In the genomic region with DNA sequence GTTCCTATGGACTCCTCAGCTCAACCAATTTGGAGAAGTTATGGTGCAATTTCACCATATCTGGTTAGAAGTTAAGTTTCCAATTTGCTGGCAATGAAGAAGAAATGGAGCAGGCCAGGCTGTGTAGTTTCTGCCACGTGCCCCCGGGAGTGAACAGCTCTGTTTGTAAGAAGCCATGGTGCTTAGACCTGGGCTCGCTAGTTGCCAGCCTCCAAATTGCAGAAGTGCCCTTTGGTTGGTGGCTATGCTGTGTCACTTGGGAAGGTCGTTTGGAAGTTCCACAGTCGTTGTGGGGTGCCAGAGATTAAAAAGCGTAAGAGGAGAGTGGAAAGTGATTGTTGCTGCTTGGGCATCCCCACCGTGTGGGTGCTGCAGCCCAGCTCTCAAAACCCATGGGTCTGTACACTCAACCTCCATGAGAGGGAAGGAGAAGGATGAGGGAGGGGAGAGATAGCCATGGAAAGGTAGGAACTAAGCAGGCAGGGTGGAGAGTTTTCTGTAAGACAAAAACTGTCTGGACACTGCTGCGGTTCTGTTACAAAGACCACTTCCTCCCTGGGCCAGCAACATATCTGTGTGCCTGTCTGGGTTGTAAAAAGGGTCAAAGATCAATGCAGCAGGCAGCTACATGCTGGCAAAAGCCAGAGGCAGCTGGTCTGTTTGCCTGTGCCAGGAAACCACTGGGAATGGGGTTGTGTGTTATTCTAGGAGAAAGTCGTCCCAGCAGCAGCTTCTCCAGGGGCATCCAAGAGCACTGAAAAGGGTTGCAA, we compare ENCODE assay signal across 14 cellular contexts. TPM values are rescaled to one million over a fixed set of nuclear protein-coding genes. Genes with fewer than 3 reads are reported as not detected.
DNase-seq lines count a peak whose midpoint lies in the region; ATAC-seq, FAIRE-seq and TF ChIP-seq lines count a peak whose summit lies in the region.
"Had no signal": no experiment of that assay in that cellular context is flagged by ENCODE, and none has a peak within 500 bp of the region (broad histone marks: within the 10 kb centered on the region; RNA-seq: fewer than 3 reads in every experiment).

No MANE protein-coding gene starts in this region.

- POLR2A ChIA-PET in A549 (lab: Yijun Ruan, JAX): interaction anchor here (0.7 kb wide), 1 partner anchor 128 kb away, joined by 3 read pairs; the partner anchor contains the start of gene USPL1

- H3K27me3 ChIP-seq in astrocyte (ENCODE audit: insufficient read depth, low read length): no peaks in the 10 kb centered on the region

- no peaks in the 10 kb centered on the region for H3K79me2 ChIP-seq in astrocyte (ENCODE audit: insufficient read depth, low read length)

- H3K27me3 Mint-ChIP-seq in astrocyte (ENCODE audit: low read depth, unreplicated experiment): no peaks in the 10 kb centered on the region

- H3K9me3 ChIP-seq in A549 (no peaks in the 10 kb centered on the region), astrocyte (ENCODE audit: insufficient read depth, low read depth, low read length) (no peaks in the 10 kb centered on the region)

- peaks cover 37% of the 10 kb centered on the region for H3K4me1 Mint-ChIP-seq in astrocyte (ENCODE audit: low read depth, unreplicated experiment)

- CTCF ChIA-PET in A549 (lab: Yijun Ruan, JAX): interaction anchor here (0.5 to 2.5 kb wide), 4 partner anchors 16 to 65 kb away, joined by 3 to 10 read pairs (median 3); no protein-coding TSS in a partner anchor

- ATAC-seq in A549: no peak
- ATAC-seq in GM21786 (IDR thresholded peaks at IDR 0.05; ENCODE audit: unreplicated experiment): no peak
- no peak for ATAC-seq in HG03457 (IDR thresholded peaks at IDR 0.05; ENCODE audit: unreplicated experiment)
- no peak for ATAC-seq in HG03520 (IDR thresholded peaks at IDR 0.05; ENCODE audit: unreplicated experiment)

- H3K4me3 ChIP-seq in A549: no peak overlapping the region
- H3K4me3 ChIP-seq in astrocyte (ENCODE audit: insufficient read depth, low read depth, low read length): no peak overlapping the region

- TF ChIP-seq POLR2A in A549 (IDR thresholded peaks at IDR 0.05; ENCODE audit: low read length): no peak

- 59% methylated on average over 9 of the region's 9 CpGs for WGBS in A549 (ENCODE audit: missing lambda C conversion rate)

- TF ChIP-seq CTCF in A549 (IDR thresholded peaks at IDR 0.05) (no peak), astrocyte (IDR thresholded peaks at IDR 0.05; ENCODE audit: insufficient read depth, low read depth, low read length) (no peak)

- H3K4me2 ChIP-seq in A549: peak overlapping the region; percentile 34; the same call in 2 of the 3 replicates
- H3K4me2 ChIP-seq in astrocyte (ENCODE audit: low read length): no peak overlapping the region

- TF ChIP-seq EP300 in A549 (IDR thresholded peaks at IDR 0.05): no peak

- H3K9ac ChIP-seq in astrocyte (ENCODE audit: low read length): no peak overlapping the region

- peak overlapping the region; percentile 90 to 94; a peak in 5 of 6 replicates for H3K27ac ChIP-seq in A549
- no peak overlapping the region for H3K27ac ChIP-seq in astrocyte (ENCODE audit: low read depth, low read length)
- H3K27ac ChIP-seq: C4-2B had no signal

- no peak overlapping the region for H2AFZ ChIP-seq in astrocyte (ENCODE audit: low read depth, low read length)

- H3K4me1 ChIP-seq in A549 (peaks cover 51% of the 10 kb centered on the region), astrocyte (ENCODE audit: insufficient read depth, low read length) (peaks cover 29% of the 10 kb centered on the region)

- peak overlapping the region; percentile 59 for H3K27ac Mint-ChIP-seq in astrocyte (ENCODE audit: unreplicated experiment)

- H3K4me3 Mint-ChIP-seq in astrocyte (ENCODE audit: unreplicated experiment): no peak overlapping the region

- H3K36me3 ChIP-seq in astrocyte (ENCODE audit: insufficient read depth, low read length): no peaks in the 10 kb centered on the region

- peaks cover 1% of the 10 kb centered on the region for H3K9me3 Mint-ChIP-seq in astrocyte (ENCODE audit: unreplicated experiment)

- no peak for TF ChIP-seq RAD21 in A549 (conservative IDR thresholded peaks at IDR 0.05 in 1 of 2, IDR thresholded peaks at IDR 0.05 in 1 of 2)

- no peak for FAIRE-seq in A549 (lab: Jason Lieb, UNC)
- FAIRE-seq in astrocyte (lab: Jason Lieb, UNC): no peak
- FAIRE-seq: GM18507 had no signal

- H3K36me3 Mint-ChIP-seq in astrocyte (ENCODE audit: low read depth, unreplicated experiment): no peaks in the 10 kb centered on the region

- no peaks in the 10 kb centered on the region for H4K20me1 ChIP-seq in astrocyte (ENCODE audit: insufficient read depth, low read length)

- DNase-seq in A549 (ENCODE audit: low read depth in 1 of 2, low spot score in 1 of 2): no peak
- DNase-seq in HuH-7 (ENCODE audit: low spot score): peak; percentile 51
- no peak for DNase-seq in astrocyte (ENCODE audit: low read depth)
- DNase-seq in mucosa of gallbladder (ENCODE audit: low spot score): peak; percentile 49
- no peak for DNase-seq in NCI-H2029 treated with DMSO at 0.1 percent for 48 hours (lab: John Stamatoyannopoulos, UW)
- DNase-seq: effector memory CD4-positive, alpha-beta T cell; HCEC 1CT; posterior cingulate gyrus; T1000 had no signal

TF ChIP-seq in A549, 52 proteins besides CTCF, POLR2A, EP300 and RAD21:
- TF ChIP-seq JUNB (IDR thresholded peaks at IDR 0.05): no peak
- TF ChIP-seq, protein P1, sequence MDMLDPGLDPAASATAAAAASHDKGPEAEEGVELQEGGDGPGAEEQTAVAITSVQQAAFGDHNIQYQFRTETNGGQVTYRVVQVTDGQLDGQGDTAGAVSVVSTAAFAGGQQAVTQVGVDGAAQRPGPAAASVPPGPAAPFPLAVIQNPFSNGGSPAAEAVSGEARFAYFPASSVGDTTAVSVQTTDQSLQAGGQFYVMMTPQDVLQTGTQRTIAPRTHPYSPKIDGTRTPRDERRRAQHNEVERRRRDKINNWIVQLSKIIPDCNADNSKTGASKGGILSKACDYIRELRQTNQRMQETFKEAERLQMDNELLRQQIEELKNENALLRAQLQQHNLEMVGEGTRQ (IDR thresholded peaks at IDR 0.05): no peak
- no peak for TF ChIP-seq FOSB (CRISPR knock-in tag; IDR thresholded peaks at IDR 0.05)
- TF ChIP-seq ATOH8 (CRISPR knock-in tag; IDR thresholded peaks at IDR 0.05; ENCODE audit: low read depth): no peak
- no peak for TF ChIP-seq NPAS2 (CRISPR knock-in tag; IDR thresholded peaks at IDR 0.05; ENCODE audit: borderline replicate concordance)
- TF ChIP-seq PHF8 (IDR thresholded peaks at IDR 0.05; ENCODE audit: borderline replicate concordance, low read depth): no peak
- no peak for TF ChIP-seq HOXB5 (CRISPR knock-in tag; IDR thresholded peaks at IDR 0.05)
- no peak for TF ChIP-seq NFE2L2 (conservative IDR thresholded peaks at IDR 0.05; ENCODE audit: low read length)
- no peak for TF ChIP-seq EHF (CRISPR knock-in tag; IDR thresholded peaks at IDR 0.05)
- TF ChIP-seq, protein P2, sequence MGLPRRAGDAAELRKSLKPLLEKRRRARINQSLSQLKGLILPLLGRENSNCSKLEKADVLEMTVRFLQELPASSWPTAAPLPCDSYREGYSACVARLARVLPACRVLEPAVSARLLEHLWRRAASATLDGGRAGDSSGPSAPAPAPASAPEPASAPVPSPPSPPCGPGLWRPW (IDR thresholded peaks at IDR 0.05): no peak
- no peak for TF ChIP-seq GATA3 (IDR thresholded peaks at IDR 0.05; ENCODE audit: borderline replicate concordance)
- TF ChIP-seq KDM1A (IDR thresholded peaks at IDR 0.05; ENCODE audit: low read depth): no peak
- no peak for TF ChIP-seq CHD4 (IDR thresholded peaks at IDR 0.05; ENCODE audit: borderline replicate concordance)
- no peak for TF ChIP-seq TFCP2L1 (CRISPR knock-in tag; IDR thresholded peaks at IDR 0.05)
- no peak for TF ChIP-seq HOXB13 (CRISPR knock-in tag; IDR thresholded peaks at IDR 0.05; ENCODE audit: low read depth)
- TF ChIP-seq RARB (CRISPR knock-in tag; IDR thresholded peaks at IDR 0.05): no peak
- TF ChIP-seq EHMT2 (IDR thresholded peaks at IDR 0.05; ENCODE audit: low read depth): no peak
- no peak for TF ChIP-seq HDAC2 (IDR thresholded peaks at IDR 0.05)
- TF ChIP-seq ELK1 (IDR thresholded peaks at IDR 0.05; ENCODE audit: low read depth, low read length): no peak
- TF ChIP-seq HOXA7 (CRISPR knock-in tag; IDR thresholded peaks at IDR 0.05): no peak

RNA-seq across cellular contexts. Expression of gene ALOX5AP, which starts 10.8 kb away (rescaled TPM):
- polyA plus RNA-seq in A549 (2011; rRNA removed): 2.8 and 3.4 TPM in 2 replicates
- polyA plus RNA-seq in A549 (2012; cell fraction: cytosol; rRNA removed): 1.7 and 2.3 TPM in 2 replicates
- polyA plus RNA-seq in A549 (2012; cell fraction: nucleus; rRNA removed): 0.58 and 1.7 TPM in 2 replicates
- 2.3 to 3.1 TPM (median 2.6 TPM) in 3 replicates for polyA plus RNA-seq in A549 (2017; fragmentation: RNase III; extraction: RNeasy Plus Mini Kit Qiagen cat#74134 plus additional on column Dnase treatment)
- 0.66 and 1.7 TPM in 2 replicates for polyA minus RNA-seq in A549 (2011; rRNA and poly(A)+ RNA removed)
- 2.9 and 4.5 TPM in 2 replicates for total RNA-seq in astrocyte
- total RNA-seq in mucosa of gallbladder: 50.3 TPM

Comparison
In these comparisons a context has a peak if more than half of its experiments do, and no peak if none do; other contexts are left out.
1. DNase-seq: peak in HuH-7 (single experiment) and mucosa of gallbladder (single experiment); none in A549 (0 of 2), astrocyte (single experiment) and NCI-H2029 treated with DMSO at 0.1 percent for 48 hours (single experiment).